Comparison of ENCODE assay signal across 8 cellular contexts in the genomic region with DNA sequence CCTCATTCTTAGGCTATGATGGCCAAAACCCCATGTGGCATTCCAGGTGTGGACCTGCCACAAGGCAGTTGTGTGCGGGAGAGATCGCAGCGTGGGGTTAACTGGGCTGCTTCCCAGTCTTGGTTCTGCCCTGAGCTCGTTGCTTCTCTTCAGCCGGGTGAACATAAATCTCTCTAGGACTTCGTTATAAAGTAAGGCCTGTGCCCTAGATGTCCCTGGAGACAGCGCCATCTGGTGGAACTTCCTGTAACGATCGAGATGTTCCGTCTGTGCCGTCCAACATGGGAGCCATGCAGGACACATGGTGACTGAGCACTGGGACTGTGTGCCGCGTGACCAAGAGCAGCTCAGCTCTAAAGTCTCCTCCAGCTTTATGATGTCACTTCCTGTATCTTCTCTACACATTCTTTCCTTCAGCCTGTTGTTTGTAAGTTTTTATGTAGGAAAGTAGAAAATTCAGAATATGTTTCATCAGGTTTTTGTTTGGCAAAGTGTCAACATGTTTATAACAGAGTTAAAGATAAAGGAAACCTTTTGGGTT. TPM values are rescaled to one million over a fixed set of nuclear protein-coding genes. Genes with fewer than 3 reads are reported as not detected.
A peak's percentile ranks its signal among the peaks of the same experiment; 100 is the strongest.
DNase-seq lines count a peak whose midpoint lies in the region; ATAC-seq and TF ChIP-seq lines count a peak whose summit lies in the region.

No MANE protein-coding gene starts in this region.

- intact Hi-C loops in Caco-2 (cut with micrococcal nuclease; ENCODE audit: unreplicated experiment): loop anchor here (1.0 kb wide), 1 partner anchor 27 kb away; no protein-coding TSS in a partner anchor

- H3K4me3 Mint-ChIP-seq in Caco-2 (ENCODE audit: unreplicated experiment): no peak overlapping the region
- H3K4me3 Mint-ChIP-seq in natural killer cell treated with Interleukin-12 subunit alpha and Interleukin-12 subunit beta and Interleukin-15 and Interleukin-18, amount 100 ng/mL, for 72 hours: no peak overlapping the region
- no peak overlapping the region for H3K4me3 Mint-ChIP-seq in stimulated activated naive CD8-positive, alpha-beta T cell treated with anti-CD3 and anti-CD28 coated beads, Interleukin-15, Interleukin-2, amounts not matched to agents 100 ng/mL and 50 ng/mL, for 24 hours

- POLR2A ChIA-PET in Caco-2 (lab: Charles Lee): interaction anchor here (0.6 kb wide), 1 partner anchor 25 kb away, joined by 3 read pairs; no protein-coding TSS in a partner anchor

- no peaks in the 10 kb centered on the region for H3K9me3 Mint-ChIP-seq in Caco-2 (ENCODE audit: unreplicated experiment)
- H3K9me3 Mint-ChIP-seq in natural killer cell treated with Interleukin-12 subunit alpha and Interleukin-12 subunit beta and Interleukin-15 and Interleukin-18, amount 100 ng/mL, for 72 hours: no peaks in the 10 kb centered on the region
- H3K9me3 Mint-ChIP-seq in stimulated activated naive CD8-positive, alpha-beta T cell treated with anti-CD3 and anti-CD28 coated beads, Interleukin-15, Interleukin-2, amounts not matched to agents 100 ng/mL and 50 ng/mL, for 24 hours: no peaks in the 10 kb centered on the region

- no peak overlapping the region for H3K4me3 ChIP-seq in Caco-2 (ENCODE audit: low read depth, low read length)
- H3K4me3 ChIP-seq in epithelial cell of proximal tubule (ENCODE audit: low read depth, low read length): no peak overlapping the region

- H3K4me1 ChIP-seq in Caco-2: peaks cover 2% of the 10 kb centered on the region; the same call in 1 of the 2 replicates

- no peaks in the 10 kb centered on the region for H3K27me3 ChIP-seq in Caco-2 (replicated peaks; ENCODE audit: control insufficient read depth, insufficient read depth, low read length)

- H3K27me3 Mint-ChIP-seq in Caco-2 (ENCODE audit: insufficient read depth, unreplicated experiment): no peaks in the 10 kb centered on the region
- H3K27me3 Mint-ChIP-seq in natural killer cell treated with Interleukin-12 subunit alpha and Interleukin-12 subunit beta and Interleukin-15 and Interleukin-18, amount 100 ng/mL, for 72 hours: peaks cover 6 to 10% of the 10 kb centered on the region in 2 donors
- H3K27me3 Mint-ChIP-seq in stimulated activated naive CD8-positive, alpha-beta T cell treated with anti-CD3 and anti-CD28 coated beads, Interleukin-15, Interleukin-2, amounts not matched to agents 100 ng/mL and 50 ng/mL, for 24 hours: peaks cover 4% of the 10 kb centered on the region

- BruUV-seq in Caco-2 (replicated peaks; lab: Mats Ljungman, UMichigan): no TSS peak

- H3K36me3 ChIP-seq in Caco-2 (ENCODE audit: control insufficient read depth, insufficient read depth, low read length): no peaks in the 10 kb centered on the region

- H3K4me1 Mint-ChIP-seq in Caco-2 (ENCODE audit: low read depth, unreplicated experiment): peaks cover 6% of the 10 kb centered on the region
- H3K4me1 Mint-ChIP-seq in natural killer cell treated with Interleukin-12 subunit alpha and Interleukin-12 subunit beta and Interleukin-15 and Interleukin-18, amount 100 ng/mL, for 72 hours (ENCODE audit: low read depth in 2 of 2): peaks cover 10% of the 10 kb centered on the region in 2 donors
- H3K4me1 Mint-ChIP-seq in stimulated activated naive CD8-positive, alpha-beta T cell treated with anti-CD3 and anti-CD28 coated beads, Interleukin-15, Interleukin-2, amounts not matched to agents 100 ng/mL and 50 ng/mL, for 24 hours (ENCODE audit: low read depth): peaks cover 9% of the 10 kb centered on the region

- CTCF ChIA-PET in Caco-2 (lab: Charles Lee): interaction anchor here (0.6 to 1.2 kb wide), 3 partner anchors 27 to 1274 kb away, joined by 3 to 7 read pairs (median 3); partner anchors contain the start of gene RPP40

- ATAC-seq in natural killer cell treated with Interleukin-12 subunit alpha and Interleukin-12 subunit beta and Interleukin-15 and Interleukin-18, amount 100 ng/mL, for 72 hours: peak; percentile 93 to 94

- no peak overlapping the region for H3K27ac Mint-ChIP-seq in Caco-2 (ENCODE audit: unreplicated experiment)
- H3K27ac Mint-ChIP-seq in natural killer cell treated with Interleukin-12 subunit alpha and Interleukin-12 subunit beta and Interleukin-15 and Interleukin-18, amount 100 ng/mL, for 72 hours: peak overlapping the region in 1 of 2 donors; percentile 40
- peak overlapping the region; percentile 6 for H3K27ac Mint-ChIP-seq in stimulated activated naive CD8-positive, alpha-beta T cell treated with anti-CD3 and anti-CD28 coated beads, Interleukin-15, Interleukin-2, amounts not matched to agents 100 ng/mL and 50 ng/mL, for 24 hours

- H3K9me3 ChIP-seq in Caco-2: no peaks in the 10 kb centered on the region

- no peaks in the 10 kb centered on the region for H3K36me3 Mint-ChIP-seq in Caco-2 (ENCODE audit: insufficient read depth, unreplicated experiment)
- no peaks in the 10 kb centered on the region for H3K36me3 Mint-ChIP-seq in natural killer cell treated with Interleukin-12 subunit alpha and Interleukin-12 subunit beta and Interleukin-15 and Interleukin-18, amount 100 ng/mL, for 72 hours
- no peaks in the 10 kb centered on the region for H3K36me3 Mint-ChIP-seq in stimulated activated naive CD8-positive, alpha-beta T cell treated with anti-CD3 and anti-CD28 coated beads, Interleukin-15, Interleukin-2, amounts not matched to agents 100 ng/mL and 50 ng/mL, for 24 hours (ENCODE audit: low read depth)

- TF ChIP-seq CTCF in Caco-2 (IDR thresholded peaks at IDR 0.05; ENCODE audit: insufficient read depth in 1 of 2, low read depth in 1 of 2, low read length in 1 of 2, severe bottlenecking in 1 of 2, unreplicated experiment in 1 of 2) (peak; percentile 55 to 60), GM20000 (IDR thresholded peaks at IDR 0.05; ENCODE audit: extremely low read depth, missing control alignments) (peak; percentile 61), epithelial cell of proximal tubule (conservative IDR thresholded peaks at IDR 0.05; ENCODE audit: low read depth, low read length) (peak; percentile 77)

- DNase-seq in Caco-2 (peak; percentile 74 to 81), GM20000 (ENCODE audit: low spot score) (peak; percentile 81), HT-29 (ENCODE audit: low spot score) (peak; percentile 94), NOMO-1 treated with DMSO at 0.1 percent for 48 hours (lab: John Stamatoyannopoulos, UW; ENCODE audit: unreplicated experiment) (peak; percentile 87), epithelial cell of proximal tubule (ENCODE audit: low read depth) (peak; percentile 33)
- DNase-seq in activated CD8-positive, alpha-beta memory T cell treated with anti-CD3 and anti-CD28 coated beads, Interleukin-2, amount 50 U/mL, for 1 hour (ENCODE audit: extremely low read depth): peak; percentile 18
- DNase-seq in natural killer cell treated with Interleukin-12 subunit alpha and Interleukin-12 subunit beta and Interleukin-15 and Interleukin-18, amount 100 ng/mL, for 72 hours (ENCODE audit: low spot score): peak; percentile 80

RNA-seq across cellular contexts. Expression of gene RPP40, which starts 26.8 kb away (rescaled TPM):
- total RNA-seq in Caco-2 (2022) (11.6 and 13.1 TPM in 2 replicates), epithelial cell of proximal tubule (8.5 and 16.3 TPM in 2 replicates)
- 9.8 and 24.9 TPM in 2 replicates for total RNA-seq in HT-29 (2014; rRNA removed; shearing (Covaris generic))
- 1 to 10 TPM; 7.3 to 9.1 TPM for total RNA-seq in natural killer cell treated with Interleukin-12 subunit alpha and Interleukin-12 subunit beta and Interleukin-15 and Interleukin-18, amount 100 ng/mL, for 72 hours

RNA-seq across cellular contexts. Expression of gene PPP1R3G, which starts 54.5 kb away (rescaled TPM):
- total RNA-seq in Caco-2 (2022) (0.14 and 0.18 TPM in 2 replicates), epithelial cell of proximal tubule (0.94 and 2.5 TPM in 2 replicates)
- total RNA-seq in HT-29 (2014; rRNA removed; shearing (Covaris generic)): 0.03 TPM in 1 of 2 replicates, not detected in the other
- under 1 TPM in 1 of 2 donors, not detected in 1; 0.05 TPM for total RNA-seq in natural killer cell treated with Interleukin-12 subunit alpha and Interleukin-12 subunit beta and Interleukin-15 and Interleukin-18, amount 100 ng/mL, for 72 hours

Comparison
In these comparisons a context has a peak if more than half of its experiments do, and no peak if none do; other contexts are left out.
1. DNase-seq: peak in every context shown above with its lines; median percentile 94 in HT-29; 87 in NOMO-1 treated with DMSO at 0.1 percent for 48 hours; 81 in GM20000; 80 in natural killer cell treated with Interleukin-12 subunit alpha and Interleukin-12 subunit beta and Interleukin-15 and Interleukin-18, amount 100 ng/mL, for 72 hours; 78 in Caco-2; 33 in epithelial cell of proximal tubule; 18 in activated CD8-positive, alpha-beta memory T cell treated with anti-CD3 and anti-CD28 coated beads, Interleukin-2, amount 50 U/mL, for 1 hour.